10 cellular contexts compared by ENCODE assay signal in the genomic region with DNA sequence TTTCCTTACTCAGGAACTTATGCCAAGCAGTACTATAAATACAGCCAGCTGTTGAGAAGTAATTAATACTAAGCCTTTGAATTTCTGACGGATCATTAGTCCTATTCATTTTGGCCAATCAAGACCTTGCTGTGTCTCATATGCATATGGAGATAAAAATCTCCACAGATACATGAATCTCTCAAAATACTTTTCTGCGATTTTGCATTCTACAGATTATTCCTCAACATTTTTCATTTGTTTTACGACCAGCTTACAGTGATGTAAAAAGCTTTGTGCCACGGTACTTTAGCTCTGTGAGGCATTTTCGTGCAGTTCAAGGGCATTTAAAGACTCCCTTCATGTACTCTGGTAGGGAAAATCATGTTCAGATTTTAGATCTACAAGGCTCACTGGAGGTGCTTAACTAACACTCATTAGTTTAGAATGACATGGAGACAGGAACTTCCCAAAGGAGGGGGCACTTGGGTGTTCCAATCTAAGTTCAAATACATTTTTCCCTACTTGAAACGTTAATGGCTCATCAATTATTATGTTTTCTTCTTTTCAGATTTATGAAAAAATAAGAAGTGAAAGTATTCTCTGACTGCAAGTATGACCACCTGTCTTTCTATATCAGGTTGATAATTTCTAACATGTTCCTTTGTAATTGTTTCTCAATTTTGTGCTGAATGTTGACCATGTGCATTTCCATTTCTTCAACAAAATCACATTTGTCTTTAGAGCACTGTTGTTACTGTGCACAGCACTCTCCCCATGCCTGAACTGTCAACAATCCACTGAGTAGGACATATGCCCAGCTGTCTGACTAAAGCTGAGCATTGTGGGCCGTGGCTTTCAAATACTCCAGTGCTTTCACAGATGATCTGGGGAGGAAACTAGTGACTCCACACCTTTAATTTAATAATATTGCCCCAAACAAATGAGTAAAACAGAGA. TPM values are rescaled to one million over a fixed set of nuclear protein-coding genes. Genes with fewer than 3 reads are reported as not detected.
DNase-seq lines count a peak whose midpoint lies in the region; ATAC-seq lines count a peak whose summit lies in the region.
"Had no signal": no experiment of that assay in that cellular context is flagged by ENCODE, and none has a peak within 500 bp of the region (broad histone marks: within the 10 kb centered on the region; RNA-seq: fewer than 3 reads in every experiment).

No MANE protein-coding gene starts in this region.

- H3K4me3 Mint-ChIP-seq in memory B cell, result peak overlapping the region; percentile 53

- H3K9me3 ChIP-seq in GM23248 (ENCODE audit: low read depth), result no peaks in the 10 kb centered on the region

- H3K9me3 Mint-ChIP-seq in memory B cell, result no peaks in the 10 kb centered on the region

- H3K36me3 ChIP-seq in GM23248 (ENCODE audit: low read depth), result peaks cover 18% of the 10 kb centered on the region; the same call in 1 of the 2 replicates

- peaks cover 20% of the 10 kb centered on the region for H3K36me3 Mint-ChIP-seq in memory B cell

- no peaks in the 10 kb centered on the region for H3K79me2 ChIP-seq in GM23248 (ENCODE audit: insufficient read depth)

- no peak overlapping the region for H3K9ac ChIP-seq in GM23248

- in situ Hi-C loops in GM23248 (cut with MboI), result no loop called here

- peaks cover 8% of the 10 kb centered on the region; the same call in 1 of the 2 replicates for H3K4me1 ChIP-seq in GM23248 (ENCODE audit: insufficient read depth)

- H3K4me3 ChIP-seq in GM23248, result no peak overlapping the region

- no peak overlapping the region for H3K4me2 ChIP-seq in GM23248 (ENCODE audit: unreplicated experiment)

- H3K27me3 Mint-ChIP-seq in memory B cell, result no peaks in the 10 kb centered on the region
- H3K27me3 Mint-ChIP-seq: progenitor cell of endocrine pancreas had no signal

- H3K27ac ChIP-seq in GM23248, result no peak overlapping the region

- 81 to 87% methylated on average over 7 of the region's 7 CpGs for WGBS in GM23248 (ENCODE audit: low coverage in 1 of 2, low lambda C conversion rate in 2 of 2, missing lambda C conversion rate in 2 of 2), 2 experiments

- H3K27me3 ChIP-seq in GM23248 (replicated peaks; ENCODE audit: insufficient read depth), result no peaks in the 10 kb centered on the region

- ATAC-seq in GM18867 (IDR thresholded peaks at IDR 0.05; ENCODE audit: unreplicated experiment), result peak; percentile 55
- ATAC-seq in GM21737 (IDR thresholded peaks at IDR 0.05; ENCODE audit: unreplicated experiment), result peak; percentile 58
- peak; percentile 72 for ATAC-seq in HG03354 (IDR thresholded peaks at IDR 0.05; ENCODE audit: poor library complexity, severe bottlenecking, unreplicated experiment)
- ATAC-seq in memory B cell (ENCODE audit: low read depth), result peak; percentile 33
- ATAC-seq: HepG2 had no signal

- no peaks in the 10 kb centered on the region for H3K9me2 ChIP-seq in GM23248 (ENCODE audit: insufficient read depth)

- H3F3A ChIP-seq in GM23248 (ENCODE audit: insufficient read depth), result no peaks in the 10 kb centered on the region

- H3K27ac Mint-ChIP-seq in memory B cell, result peak overlapping the region; percentile 58
- H3K27ac Mint-ChIP-seq: progenitor cell of endocrine pancreas had no signal

- no peak for DNase-seq in memory B cell (ENCODE audit: low spot score in 2 of 2)
- no peak for DNase-seq in GM23248
- DNase-seq in NK-92 treated with Interleukin-12 subunit alpha and Interleukin-12 subunit beta, amount 100 ng/mL, for 24 hours (lab: John Stamatoyannopoulos, UW), result no peak
- no peak for DNase-seq in NCI-H2227 (lab: John Stamatoyannopoulos, UW; ENCODE audit: unreplicated experiment)
- DNase-seq in GM19240 (ENCODE audit: insufficient read length, low spot score), result no peak

- peaks cover 29% of the 10 kb centered on the region for H3K4me1 Mint-ChIP-seq in memory B cell

- no peaks in the 10 kb centered on the region for H4K20me1 ChIP-seq in GM23248 (ENCODE audit: insufficient read depth)

- H2AFZ ChIP-seq in GM23248, result no peak overlapping the region

RNA-seq across cellular contexts. Expression of gene LANCL1, which starts 16.4 kb away (rescaled TPM):
- 29.0 and 33.8 TPM in 2 replicates for total RNA-seq in GM23248 (2014; rRNA removed; shearing (Covaris generic))
- 35.8 and 37.9 TPM in 2 replicates for polyA plus RNA-seq in GM23248 (2016; fragmentation: Nextera tagmentation; extraction: Ambion mirVana)
